Comparison of ENCODE assay signal across 24 cellular contexts in genomic region chr10:72140850-72141249, GRCh38. TPM values are rescaled to one million over a fixed set of nuclear protein-coding genes. Genes with fewer than 3 reads are reported as not detected.
DNase-seq lines count a peak whose midpoint lies in the region; ATAC-seq, FAIRE-seq and TF ChIP-seq lines count a peak whose summit lies in the region.
"Had no signal": no experiment of that assay in that cellular context is flagged by ENCODE, and none has a peak within 500 bp of the region (broad histone marks: within the 10 kb centered on the region; RNA-seq: fewer than 3 reads in every experiment).

No MANE protein-coding gene starts in this region.

- H4K8ac ChIP-seq in H1 (ENCODE audit: extremely low read depth, insufficient read depth, low read length): no peak overlapping the region
- no peak overlapping the region for H4K8ac ChIP-seq in mesenchymal stem cell (ENCODE audit: low read length)

- BruUV-seq in Panc1 (replicated peaks; lab: Mats Ljungman, UMichigan): no TSS peak

- H2AFZ ChIP-seq in GM23338 (no peak overlapping the region), H1 (ENCODE audit: low read length) (no peak overlapping the region), mesenchymal stem cell (ENCODE audit: low read depth, low read length) (no peak overlapping the region)

- H3K9ac ChIP-seq in H1 (replicated peaks in 1 of 4; ENCODE audit: extremely low read depth in 1 of 4, low read depth in 3 of 4, low read length in 3 of 4) (no peak overlapping the region), mesenchymal stem cell (ENCODE audit: low read length) (no peak overlapping the region)
- H3K9ac ChIP-seq: BLaER1 had no signal

- H3K36me3 ChIP-seq in GM23338 (ENCODE audit: insufficient read depth) (no peaks in the 10 kb centered on the region), Panc1 (ENCODE audit: control insufficient read depth, insufficient read depth, low read length) (peaks cover 6% of the 10 kb centered on the region; the same call in 1 of the 2 replicates), H1 (ENCODE audit: control insufficient read depth in 2 of 4, insufficient read depth in 4 of 4, low read length in 3 of 4) (no peaks in the 10 kb centered on the region), mesenchymal stem cell (ENCODE audit: control insufficient read depth in 1 of 2, insufficient read depth in 2 of 2, low read depth in 1 of 2, low read length in 2 of 2) (peaks cover 6 to 9% of the 10 kb centered on the region in 2 experiments), esophagus muscularis mucosa (peaks cover 0 to 14% (median 6%) of the 10 kb centered on the region in 4 donors)
- H3K36me3 ChIP-seq: BE2C had no signal

- H3K27me3 Mint-ChIP-seq in GM23338 (ENCODE audit: insufficient read depth, low read depth, poor library complexity): no peaks in the 10 kb centered on the region
- H3K27me3 Mint-ChIP-seq: CD4-positive, alpha-beta T cell had no signal

- no peak overlapping the region for H3K27ac Mint-ChIP-seq in GM23338
- H3K27ac Mint-ChIP-seq: CD4-positive, alpha-beta T cell had no signal

- peaks cover 19% of the 10 kb centered on the region; the same call in 1 of the 2 replicates for H3K4me1 ChIP-seq in GM23338 (ENCODE audit: insufficient read depth)
- peaks cover 25% of the 10 kb centered on the region for H3K4me1 ChIP-seq in Panc1 (ENCODE audit: control insufficient read depth, insufficient read depth, low read length)
- H3K4me1 ChIP-seq in H1 (replicated peaks in 1 of 4; ENCODE audit: control insufficient read depth in 3 of 4, insufficient read depth in 4 of 4, low read length in 3 of 4): peaks cover 1 to 12% (median 3%) of the 10 kb centered on the region in 4 experiments; a peak in 6 of 7 replicates
- no peaks in the 10 kb centered on the region for H3K4me1 ChIP-seq in mesenchymal stem cell (ENCODE audit: control insufficient read depth, insufficient read depth, low read depth, low read length)
- H3K4me1 ChIP-seq in esophagus muscularis mucosa: no peaks in the 10 kb centered on the region
- H3K4me1 ChIP-seq: BE2C, BLaER1 had no signal

- H3K27ac ChIP-seq in GM23338 (ENCODE audit: low read depth) (peak overlapping the region; percentile 56; the same call in 1 of the 2 replicates), Panc1 (ENCODE audit: low read length) (peak overlapping the region; percentile 69; the same call in 1 of the 2 replicates), H1 (ENCODE audit: low read depth, low read length) (no peak overlapping the region), mesenchymal stem cell (ENCODE audit: low read length, poor library complexity, severe bottlenecking) (no peak overlapping the region), esophagus muscularis mucosa (replicated peaks in 1 of 4) (no peak overlapping the region)
- H3K27ac ChIP-seq: BLaER1 had no signal

- POLR2A ChIA-PET in Panc1 (lab: Charles Lee): interaction anchor here (0.5 to 0.6 kb wide), 3 partner anchors 25 to 171 kb away, joined by 4 to 7 read pairs (median 4); no protein-coding TSS in a partner anchor
- POLR2A ChIA-PET in H1 (lab: Charles Lee; ENCODE audit: partially characterized antibody): interaction anchor here (0.6 to 1.6 kb wide), 4 partner anchors 120 to 142 kb away, joined by 3 to 5 read pairs (median 4); partner anchors contain the start of gene DDIT4

- H3K9me3 ChIP-seq in Panc1 (ENCODE audit: control insufficient read depth, insufficient read depth, low read depth, low read length) (no peaks in the 10 kb centered on the region), H1 (ENCODE audit: insufficient read depth in 2 of 2, low read depth in 1 of 2, low read length in 1 of 2) (peaks cover 0 to 3% of the 10 kb centered on the region in 2 experiments; a peak in 1 of 4 replicates), mesenchymal stem cell (ENCODE audit: control insufficient read depth, low read length) (no peaks in the 10 kb centered on the region), esophagus muscularis mucosa (no peaks in the 10 kb centered on the region)
- H3K9me3 ChIP-seq: BE2C, Caco-2 had no signal

- no peak overlapping the region for H2BK15ac ChIP-seq in H1 (ENCODE audit: low read length)
- no peak overlapping the region for H2BK15ac ChIP-seq in mesenchymal stem cell (ENCODE audit: low read depth, poor library complexity, severe bottlenecking)

- H3K79me2 ChIP-seq in GM23338 (replicated peaks; ENCODE audit: insufficient read depth): no peaks in the 10 kb centered on the region
- no peaks in the 10 kb centered on the region for H3K79me2 ChIP-seq in H1 (ENCODE audit: control insufficient read depth in 1 of 2, insufficient read depth in 2 of 2, low read length in 2 of 2)

- in situ Hi-C loops in Panc1 (cut with HindIII; ENCODE audit: low pct_unique_long_range_greater_than_20kb, low sequenced_read_pairs): no loop called here

- TF ChIP-seq EP300 in H1 (IDR thresholded peaks at IDR 0.05; ENCODE audit: borderline replicate concordance in 1 of 2, low read depth in 2 of 2, low read length in 2 of 2) (no peak), esophagus muscularis mucosa (IDR thresholded peaks at IDR 0.05) (no peak)

- no peak overlapping the region for H4K5ac ChIP-seq in H1 (ENCODE audit: insufficient read length, low read depth, low read length)

- H3K4me2 ChIP-seq in GM23338 (peak overlapping the region; percentile 4; the same call in 1 of the 2 replicates), H1 (ENCODE audit: insufficient read depth in 1 of 2, low read depth in 2 of 2, low read length in 2 of 2) (no peak overlapping the region), mesenchymal stem cell (ENCODE audit: low read length, poor library complexity, severe bottlenecking) (no peak overlapping the region)
- H3K4me2 ChIP-seq: BLaER1 had no signal

- no peaks in the 10 kb centered on the region for H3F3A ChIP-seq in GM23338 (replicated peaks; ENCODE audit: low read depth)

- H3K4ac ChIP-seq in H1 (replicated peaks; ENCODE audit: insufficient read length, low read depth, low read length): no peak overlapping the region
- H3K4ac ChIP-seq in mesenchymal stem cell (ENCODE audit: low read depth in 1 of 2, low read length in 2 of 2): no peak overlapping the region

- TF ChIP-seq POLR2A in H1 (IDR thresholded peaks at IDR 0.05; ENCODE audit: control extremely low read depth in 1 of 2, low read depth in 2 of 2, low read length in 2 of 2) (no peak), esophagus muscularis mucosa (IDR thresholded peaks at IDR 0.05; ENCODE audit: low read depth) (no peak)

- no peak overlapping the region for H2BK5ac ChIP-seq in H1 (ENCODE audit: low read depth, low read length)
- H2BK5ac ChIP-seq in mesenchymal stem cell (ENCODE audit: low read depth, low read length, poor library complexity, severe bottlenecking): peak overlapping the region; percentile 66

- peaks cover 24% of the 10 kb centered on the region for H3K4me1 Mint-ChIP-seq in GM23338
- H3K4me1 Mint-ChIP-seq: CD14-positive monocyte had no signal

- H2BK12ac ChIP-seq in H1 (ENCODE audit: low read depth, low read length) (no peak overlapping the region; the same call in 1 of the 2 replicates), mesenchymal stem cell (ENCODE audit: low read length in 2 of 2) (no peak overlapping the region)

- DNase-seq in GM23338 (ENCODE audit: low spot score): no peak
- no peak for DNase-seq in Panc1 (ENCODE audit: low read depth, low spot score)
- DNase-seq in H1 (ENCODE audit: low read depth in 1 of 2, low spot score in 2 of 2): no peak
- no peak for DNase-seq in mesenchymal stem cell
- DNase-seq in globus pallidus (ENCODE audit: low spot score): no peak
- DNase-seq in NCI-H1417 treated with DMSO at 0.1 percent for 48 hours (lab: John Stamatoyannopoulos, UW): no peak
- no peak for DNase-seq in esophagus muscularis mucosa (ENCODE audit: extremely low spot score)
- DNase-seq: 8988T; ACHN; BE2C; C1 segment of cervical spinal cord; Caco-2; Calu3; CD4-positive, alpha-beta T cell; CD8-positive, alpha-beta T cell; DMS79 treated with DMSO at 0.1 percent for 48 hours; GF-D8 had no signal

- H3K4me3 ChIP-seq in GM23338 (no peak overlapping the region), Panc1 (ENCODE audit: low read depth in 2 of 2, low read length in 2 of 2) (no peak overlapping the region), H1 (ENCODE audit: extremely low read depth in 1 of 4, insufficient read depth in 2 of 4, low read depth in 3 of 4, low read length in 4 of 4) (no peak overlapping the region), mesenchymal stem cell (ENCODE audit: insufficient read depth in 1 of 2, low read depth in 1 of 2, low read length in 2 of 2) (no peak overlapping the region), esophagus muscularis mucosa (no peak overlapping the region)
- H3K4me3 ChIP-seq: BLaER1 had no signal

- H3K14ac ChIP-seq in H1 (ENCODE audit: insufficient read length) (no peak overlapping the region), mesenchymal stem cell (ENCODE audit: low read length in 2 of 2) (no peak overlapping the region)

- H3K18ac ChIP-seq in H1 (ENCODE audit: extremely low read depth, low read length) (no peak overlapping the region), mesenchymal stem cell (ENCODE audit: low read depth in 1 of 2, low read length in 2 of 2) (no peak overlapping the region)

- no peak for FAIRE-seq in H1 (lab: Jason Lieb, UNC)
- FAIRE-seq: A204.1, D721Med, GM12891, GM19239 had no signal

- H3K9me2 ChIP-seq in GM23338 (ENCODE audit: insufficient read depth): no peaks in the 10 kb centered on the region

- TF ChIP-seq CTCF in GM23338 (conservative IDR thresholded peaks at IDR 0.05; ENCODE audit: low read depth in 2 of 2) (no peak), Panc1 (IDR thresholded peaks at IDR 0.05) (no peak), H1 (IDR thresholded peaks at IDR 0.05; ENCODE audit: control extremely low read depth in 1 of 3, insufficient read depth in 1 of 3, low read depth in 1 of 3, low read length in 3 of 3) (no peak), esophagus muscularis mucosa (IDR thresholded peaks at IDR 0.05) (no peak)

- H4K20me1 ChIP-seq in GM23338 (replicated peaks; ENCODE audit: insufficient read depth) (no peaks in the 10 kb centered on the region), H1 (replicated peaks in 1 of 2; ENCODE audit: control insufficient read depth in 1 of 2, insufficient read depth in 2 of 2, low read length in 2 of 2) (no peaks in the 10 kb centered on the region)
- H4K20me1 ChIP-seq: BLaER1 had no signal

- WGBS in H1 (ENCODE audit: extremely low coverage in 1 of 2, insufficient coverage in 1 of 2, insufficient read length in 1 of 2, insufficient replicate concordance in 2 of 2, low coverage in 1 of 2, low lambda C conversion rate in 2 of 2, missing lambda C conversion rate in 1 of 2), 2 experiments: 81% methylated on average over 2 of the region's 2 CpGs; no CpG with 5 or more reads in 1 of the 2 experiments
- WGBS in mesenchymal stem cell: 94% methylated on average over 1 of the region's 2 CpGs
- 94% methylated on average over 2 of the region's 2 CpGs for WGBS in esophagus muscularis mucosa

- intact Hi-C loops in Panc1 (cut with micrococcal nuclease; ENCODE audit: unreplicated experiment): no loop called here
- intact Hi-C loops in esophagus muscularis mucosa (cut with DNase I): no loop called here

- H2BK20ac ChIP-seq in H1 (ENCODE audit: low read length): peak overlapping the region; percentile 25; the same call in 1 of the 2 replicates

- ATAC-seq in GM23338: no peak
- no peak for ATAC-seq in Panc1
- no peak for ATAC-seq in HG03469 (IDR thresholded peaks at IDR 0.05; ENCODE audit: unreplicated experiment)
- ATAC-seq: CD8-positive, alpha-beta T cell had no signal

- no peak overlapping the region for H3K56ac ChIP-seq in H1 (replicated peaks; ENCODE audit: insufficient read length, low read depth, low read length)

- no peak overlapping the region for H3K23ac ChIP-seq in H1 (ENCODE audit: insufficient read length)
- H3K23ac ChIP-seq in mesenchymal stem cell (ENCODE audit: low read length in 2 of 2): no peak overlapping the region

- no peak overlapping the region for H4K91ac ChIP-seq in H1 (replicated peaks; ENCODE audit: insufficient read length, low read length)
- no peak overlapping the region for H4K91ac ChIP-seq in mesenchymal stem cell (ENCODE audit: low read length)

- H3K79me1 ChIP-seq in H1 (ENCODE audit: low read depth, low read length): no peaks in the 10 kb centered on the region; the same call in 1 of the 2 replicates
- peaks cover 5% of the 10 kb centered on the region for H3K79me1 ChIP-seq in mesenchymal stem cell (replicated peaks; ENCODE audit: low read length, poor library complexity, severe bottlenecking)

- CTCF ChIA-PET in Panc1 (lab: Charles Lee): no interaction called here
- CTCF ChIA-PET in H1 (lab: Charles Lee; ENCODE audit: partially characterized antibody): interaction anchor here (1.2 to 8.7 kb wide), 4 partner anchors 8 to 199 kb away, joined by 4 to 51 read pairs (median 4); no protein-coding TSS in a partner anchor

- no peak for TF ChIP-seq RAD21 in H1 (IDR thresholded peaks at IDR 0.05 in 1 of 2, conservative IDR thresholded peaks at IDR 0.05 in 1 of 2; ENCODE audit: low read depth in 2 of 2, low read length in 2 of 2)

- H3K36me3 Mint-ChIP-seq in GM23338 (ENCODE audit: low read depth): peaks cover 11% of the 10 kb centered on the region

- no peak overlapping the region for H2BK120ac ChIP-seq in H1 (replicated peaks; ENCODE audit: low read depth, low read length)
- no peak overlapping the region for H2BK120ac ChIP-seq in mesenchymal stem cell (ENCODE audit: low read depth, low read length)

- H3K27me3 ChIP-seq in GM23338 (ENCODE audit: insufficient read depth): no peaks in the 10 kb centered on the region
- no peaks in the 10 kb centered on the region for H3K27me3 ChIP-seq in Panc1 (ENCODE audit: control insufficient read depth, insufficient read depth, low read length)
- no peaks in the 10 kb centered on the region for H3K27me3 ChIP-seq in H1 (replicated peaks in 1 of 4; ENCODE audit: control insufficient read depth in 3 of 4, extremely low read depth in 1 of 4, insufficient read depth in 3 of 4, low read length in 3 of 4)
- H3K27me3 ChIP-seq in mesenchymal stem cell (ENCODE audit: control insufficient read depth in 1 of 2, insufficient read depth in 1 of 2, low read length in 2 of 2): no peaks in the 10 kb centered on the region
- no peaks in the 10 kb centered on the region for H3K27me3 ChIP-seq in esophagus muscularis mucosa
- H3K27me3 ChIP-seq: BE2C, BLaER1 had no signal

- no peak overlapping the region for H2AK5ac ChIP-seq in H1 (ENCODE audit: low read depth, low read length)
- H2AK5ac ChIP-seq in mesenchymal stem cell (ENCODE audit: low read length, severe bottlenecking): no peak overlapping the region

- H3K9me3 Mint-ChIP-seq in GM23338: peaks cover 8% of the 10 kb centered on the region; the same call in 1 of the 3 replicates
- H3K9me3 Mint-ChIP-seq: CD4-positive, alpha-beta T cell; CD8-positive, alpha-beta T cell had no signal

- no peak overlapping the region for H3K4me3 Mint-ChIP-seq in GM23338
- H3K4me3 Mint-ChIP-seq: CD14-positive monocyte; CD4-positive, alpha-beta T cell; CD8-positive, alpha-beta T cell had no signal

- no peaks in the 10 kb centered on the region for H3K23me2 ChIP-seq in H1 (ENCODE audit: low read depth, low read length)

RNA-seq across cellular contexts. Expression of gene SPOCK2, which starts 52.5 kb away (rescaled TPM):
- total RNA-seq in GM23338 (2014; rRNA removed; shearing (Covaris generic)): 2.6 and 3.6 TPM in 2 replicates
- polyA plus RNA-seq in GM23338 (2016; fragmentation: Nextera tagmentation; extraction: Ambion mirVana) (1.2 and 1.3 TPM in 2 replicates), H1 (2011; rRNA removed) (1.5 and 2.6 TPM in 2 replicates)
- total RNA-seq in Panc1 (2021; ENCODE audit: unreplicated experiment) (4.8 TPM), esophagus muscularis mucosa (10 to 100 TPM in 1 of 4 donors, 1 to 10 TPM in 3; 4.6 to 12.1 (median 7.8) TPM)
- 4.2 TPM for polyA plus RNA-seq in Panc1 (2012; ENCODE audit: insufficient read length)
- 1.6 and 1.9 TPM in 2 replicates for total RNA-seq in H1 (2021; fragmentation: NEBNext Ultra II Directional; extraction: Animal tissue kit (Norgen Biotek cat#: 25700))
- polyA plus RNA-seq in H1 (2011; cell fraction: cytosol; rRNA removed): 2.2 TPM
- 2.9 TPM for polyA plus RNA-seq in H1 (2011; cell fraction: nucleus; rRNA removed)
- 0.66 to 1.3 TPM (median 0.98 TPM) in 4 replicates for polyA plus RNA-seq in H1 (2012, experiment 1 of 2)
- polyA plus RNA-seq in H1 (2012, experiment 2 of 2): 0.63 TPM
- 2.2 TPM for polyA plus RNA-seq in H1 (2013, experiment 1 of 2)
- 2.1 TPM for polyA plus RNA-seq in H1 (2013, experiment 2 of 2)
- polyA minus RNA-seq in H1 (2011; rRNA and poly(A)+ RNA removed): 1.1 TPM in 2 replicates
- polyA minus RNA-seq in H1 (2011; cell fraction: cytosol; rRNA and poly(A)+ RNA removed): 0.73 TPM
- polyA minus RNA-seq in H1 (2011; cell fraction: nucleus; rRNA and poly(A)+ RNA removed): 2.9 TPM
- polyA plus RNA-seq in mesenchymal stem cell (2013, experiment 1 of 2): 0.22 TPM
- polyA plus RNA-seq in mesenchymal stem cell (2013, experiment 2 of 2): 0.30 TPM

Comparison
In these comparisons a context has a peak if more than half of its experiments do, and no peak if none do; other contexts are left out.
1. H3K27ac ChIP-seq: peak in GM23338 (single experiment) and Panc1 (single experiment); none in H1 (single experiment), mesenchymal stem cell (single experiment) and esophagus muscularis mucosa (0 of 4).